In genomic region chr15:67197364-67197695, GRCh38 we compare ENCODE assay signal across 16 cellular contexts. TPM values are rescaled to one million over a fixed set of nuclear protein-coding genes. Genes with fewer than 3 reads are reported as not detected.
DNase-seq lines count a peak whose midpoint lies in the region; ATAC-seq and TF ChIP-seq lines count a peak whose summit lies in the region.
"Had no signal": no experiment of that assay in that cellular context is flagged by ENCODE, and none has a peak within 500 bp of the region (broad histone marks: within the 10 kb centered on the region; RNA-seq: fewer than 3 reads in every experiment).

No MANE protein-coding gene starts in this region.

- H3K27me3 Mint-ChIP-seq in CD4-positive, CD25-positive, alpha-beta regulatory T cell = no peaks in the 10 kb centered on the region
- no peaks in the 10 kb centered on the region for H3K27me3 Mint-ChIP-seq in nephron (ENCODE audit: low read depth)
- H3K27me3 Mint-ChIP-seq: activated CD4-positive, alpha-beta T cell treated with anti-CD3 and anti-CD28 coated beads for 36 hours had no signal

- peaks cover 20% of the 10 kb centered on the region for H3K36me3 ChIP-seq in CD4-positive, CD25-positive, alpha-beta regulatory T cell (ENCODE audit: control insufficient read depth, insufficient read depth, low read length)
- H3K36me3 ChIP-seq in HEK293 (ENCODE audit: control insufficient read depth in 2 of 2, insufficient read depth in 1 of 2, low read length in 2 of 2) = peaks cover 0 to 46% of the 10 kb centered on the region in 2 experiments

- no peaks in the 10 kb centered on the region for H3K27me3 ChIP-seq in CD4-positive, CD25-positive, alpha-beta regulatory T cell (ENCODE audit: control insufficient read depth, insufficient read depth, low read length)
- H3K27me3 ChIP-seq: BLaER1 treated with 17β-estradiol and CSF1 and Interleukin-3, amounts not matched to agents 10 nM and 100 nM had no signal

- peak overlapping the region in 2 of 3 donors; percentile 77 to 89 for H3K27ac Mint-ChIP-seq in CD4-positive, CD25-positive, alpha-beta regulatory T cell
- peak overlapping the region; percentile 8 to 26 (median 16) for H3K27ac Mint-ChIP-seq in nephron

- no peaks in the 10 kb centered on the region for H3K9me3 ChIP-seq in CD4-positive, CD25-positive, alpha-beta regulatory T cell (ENCODE audit: control insufficient read depth in 2 of 2, low read length in 2 of 2)
- H3K9me3 ChIP-seq in HEK293 (ENCODE audit: control insufficient read depth, insufficient read depth, low read depth, low read length) = no peaks in the 10 kb centered on the region
- H3K9me3 ChIP-seq: BLaER1 treated with 17β-estradiol and CSF1 and Interleukin-3, amounts not matched to agents 10 nM and 100 nM had no signal

- intact Hi-C loops in left colon (cut with DNase I, micrococcal nuclease) = no loop called here

- no peak for ATAC-seq in CD4-positive, CD25-positive, alpha-beta regulatory T cell (ENCODE audit: low read depth in 2 of 2)
- ATAC-seq in left colon (no peak), HG03025 (IDR thresholded peaks at IDR 0.05; ENCODE audit: low FRiP score, unreplicated experiment) (no peak)
- ATAC-seq: activated CD4-positive, alpha-beta T cell treated with anti-CD3 and anti-CD28 coated beads for 36 hours; stimulated activated naive CD8-positive, alpha-beta T cell treated with anti-CD3 and anti-CD28 coated beads, Interleukin-15, Interleukin-2, amounts not matched to agents 100 U/mL and 50 U/mL, for 24 hours had no signal

- TF ChIP-seq CTCF in HEK293 (tag by site-specific recombination; IDR thresholded peaks at IDR 0.05) = no peak
- TF ChIP-seq CTCF in choroid plexus epithelial cell (conservative IDR thresholded peaks at IDR 0.05; ENCODE audit: low read depth, low read length) = no peak
- TF ChIP-seq CTCF in nephron (IDR thresholded peaks at IDR 0.05; ENCODE audit: unreplicated experiment in 3 of 3) = no peak

- H3K4me1 ChIP-seq in CD4-positive, CD25-positive, alpha-beta regulatory T cell (ENCODE audit: control insufficient read depth, insufficient read depth, low read length, poor library complexity, severe bottlenecking) = peaks cover 5% of the 10 kb centered on the region
- H3K4me1 ChIP-seq in HEK293 (ENCODE audit: control insufficient read depth, insufficient read depth, low read length) = peaks cover 3% of the 10 kb centered on the region

- H3K27ac ChIP-seq in CD4-positive, CD25-positive, alpha-beta regulatory T cell (ENCODE audit: insufficient read depth, low read length, poor library complexity, severe bottlenecking) = no peak overlapping the region
- H3K27ac ChIP-seq in HEK293 (ENCODE audit: extremely low read depth, low read depth, low read length) = no peak overlapping the region

- no peak overlapping the region for H3K4me3 ChIP-seq in CD4-positive, CD25-positive, alpha-beta regulatory T cell (ENCODE audit: low read depth, low read length)
- no peak overlapping the region for H3K4me3 ChIP-seq in HEK293 (ENCODE audit: low read depth, low read length)
- no peak overlapping the region for H3K4me3 ChIP-seq in choroid plexus epithelial cell (ENCODE audit: low read depth, low read length)
- H3K4me3 ChIP-seq: BLaER1 treated with 17β-estradiol and CSF1 and Interleukin-3, amounts not matched to agents 10 nM and 100 nM had no signal

- CTCF ChIA-PET in HEK293 (lab: Yijun Ruan, JAX) = no interaction called here

- H3K4me3 Mint-ChIP-seq in CD4-positive, CD25-positive, alpha-beta regulatory T cell = peak overlapping the region in 1 of 4 donors; percentile 24
- H3K4me3 Mint-ChIP-seq in nephron = no peak overlapping the region
- H3K4me3 Mint-ChIP-seq: activated CD4-positive, alpha-beta T cell treated with anti-CD3 and anti-CD28 coated beads for 36 hours had no signal

- H3K9me3 Mint-ChIP-seq in CD4-positive, CD25-positive, alpha-beta regulatory T cell = peaks cover 0 to 1% (median 0%) of the 10 kb centered on the region in 7 donors
- H3K9me3 Mint-ChIP-seq in nephron = no peaks in the 10 kb centered on the region

- no peak for DNase-seq in CD4-positive, CD25-positive, alpha-beta regulatory T cell
- DNase-seq in choroid plexus epithelial cell (ENCODE audit: low read depth) (peak; percentile 39), left colon (no peak), midbrain (lab: John Stamatoyannopoulos, UW) (no peak)
- DNase-seq in stimulated activated CD4-positive, alpha-beta T cell treated with anti-CD3 and anti-CD28 coated beads, Interleukin-2, amount 100 ng/mL, for 24 hours = no peak
- DNase-seq: activated CD4-positive, alpha-beta T cell treated with anti-CD3 and anti-CD28 coated beads for 36 hours; activated gamma-delta T cell; hypothalamus; mesendoderm; NCI-H2171 treated with DMSO at 0.1 percent for 48 hours; stimulated activated CD4-positive, alpha-beta T cell treated with anti-CD3 and anti-CD28 coated beads, Interleukin-4, amount 100 ng/mL, for 4 hours; stimulated activated naive CD8-positive, alpha-beta T cell treated with anti-CD3 and anti-CD28 coated beads, Interleukin-15, Interleukin-2, amounts not matched to agents 100 U/mL and 50 U/mL, for 24 hours had no signal

- POLR2A ChIA-PET in HEK293 (lab: Yijun Ruan, JAX) = interaction anchor here (0.7 to 1.0 kb wide), 3 partner anchors 19 to 116 kb away, joined by 3 to 7 read pairs (median 4); no protein-coding TSS in a partner anchor

- H3K36me3 Mint-ChIP-seq in CD4-positive, CD25-positive, alpha-beta regulatory T cell = peaks cover 40% of the 10 kb centered on the region
- peaks cover 48% of the 10 kb centered on the region for H3K36me3 Mint-ChIP-seq in nephron (ENCODE audit: low read depth)

- H3K4me1 Mint-ChIP-seq in CD4-positive, CD25-positive, alpha-beta regulatory T cell = peaks cover 11 to 30% (median 24%) of the 10 kb centered on the region in 4 donors
- peaks cover 47% of the 10 kb centered on the region for H3K4me1 Mint-ChIP-seq in nephron

TF ChIP-seq in HEK293, 187 proteins besides CTCF, POLR2A, EP300 and RAD21:
- TF ChIP-seq ZNF248 (tag by site-specific recombination; IDR thresholded peaks at IDR 0.05) (no peak), TRIM28 (IDR thresholded peaks at IDR 0.05; ENCODE audit: borderline replicate concordance, low read length) (no peak), ZNF529 (tag by site-specific recombination; IDR thresholded peaks at IDR 0.05; ENCODE audit: insufficient replicate concordance) (no peak), ZNF311 (tag by site-specific recombination; IDR thresholded peaks at IDR 0.05; ENCODE audit: borderline replicate concordance) (no peak), GLI2 (tag by site-specific recombination; IDR thresholded peaks at IDR 0.05; ENCODE audit: borderline replicate concordance, low read depth) (no peak), ZBTB48 (tag by site-specific recombination; IDR thresholded peaks at IDR 0.05) (no peak), IKZF3 (tag by site-specific recombination; IDR thresholded peaks at IDR 0.05) (no peak), ZNF239 (tag by site-specific recombination; IDR thresholded peaks at IDR 0.05) (peak; percentile 9; the same call in 1 of the 2 replicates)

RNA-seq across cellular contexts. Expression of gene AAGAB, which starts 57.1 kb away (rescaled TPM):
- 28.1 TPM for total RNA-seq in CD4-positive, CD25-positive, alpha-beta regulatory T cell
- polyA plus RNA-seq in CD4-positive, CD25-positive, alpha-beta regulatory T cell = 10 to 100 TPM; 50.5 to 67.5 (median 55.2) TPM
- 10 to 100 TPM; 53.2 to 62.5 TPM for total RNA-seq in left colon

RNA-seq across cellular contexts. Expression of gene IQCH, which starts 57.3 kb away (rescaled TPM):
- not detected for total RNA-seq in CD4-positive, CD25-positive, alpha-beta regulatory T cell
- under 1 TPM in 3 of 4 donors, not detected in 1; 0.32 to 0.54 (median 0.38) TPM for polyA plus RNA-seq in CD4-positive, CD25-positive, alpha-beta regulatory T cell
- total RNA-seq in left colon = 1 to 10 TPM; 1.8 to 2.9 TPM
